In the genomic region with DNA sequence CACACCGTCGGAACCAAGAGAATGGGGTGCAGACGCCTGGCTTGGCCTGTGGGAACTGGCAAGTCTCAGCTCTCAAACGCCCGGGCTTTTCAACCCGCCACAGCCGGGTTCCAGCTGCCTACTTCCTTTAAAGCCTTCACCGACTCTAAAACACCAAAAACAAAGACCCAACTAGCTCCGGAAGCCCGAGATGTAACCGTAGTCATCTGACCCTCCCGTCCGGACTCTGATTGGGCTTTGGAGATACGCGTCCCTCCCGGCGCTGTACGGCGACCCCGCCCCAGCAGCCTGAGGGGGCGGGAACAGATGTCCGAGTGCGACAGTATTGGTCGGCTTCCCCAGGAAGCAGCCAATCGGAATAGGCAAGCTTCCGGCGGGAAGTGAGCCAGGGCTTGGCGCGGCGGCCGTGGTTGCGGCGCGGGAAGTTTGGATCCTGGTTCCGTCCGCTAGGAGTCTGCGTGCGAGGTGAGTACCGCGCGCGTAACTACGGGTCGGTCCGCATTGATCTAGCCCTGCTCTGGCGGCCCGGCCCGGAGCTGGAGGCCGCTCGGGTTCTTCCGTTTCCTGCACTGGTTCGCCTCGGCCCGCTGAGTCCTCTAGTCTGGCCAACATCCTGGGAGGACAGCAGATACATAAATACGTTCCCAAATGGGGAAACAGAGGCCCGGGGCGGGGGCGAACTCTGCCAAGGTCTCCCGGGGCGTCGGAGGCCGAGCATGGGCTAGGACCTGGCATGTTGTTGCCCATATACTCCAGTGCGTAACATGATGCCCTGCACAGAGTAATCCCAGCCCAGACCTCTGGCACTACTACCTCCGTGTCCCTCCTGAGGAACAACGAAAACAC, we compare ENCODE assay signal across 1 cellular context.
A peak's percentile ranks its signal among the peaks of the same experiment; 100 is the strongest.
TF ChIP-seq lines count a peak whose summit lies in the region.

A gene (plus strand): TSS at position 371 of the 846 bp plus-strand sequence. CDS start 30,047 bp downstream, outside the sequence.

TF ChIP-seq in liver, 16 proteins besides CTCF, POLR2A, EP300 and RAD21 (continued from another document):
- peak; percentile 52 to 89 for TF ChIP-seq GABPA (IDR thresholded peaks at IDR 0.05 in 1 of 2, conservative IDR thresholded peaks at IDR 0.05 in 1 of 2)
